In the genomic region with DNA sequence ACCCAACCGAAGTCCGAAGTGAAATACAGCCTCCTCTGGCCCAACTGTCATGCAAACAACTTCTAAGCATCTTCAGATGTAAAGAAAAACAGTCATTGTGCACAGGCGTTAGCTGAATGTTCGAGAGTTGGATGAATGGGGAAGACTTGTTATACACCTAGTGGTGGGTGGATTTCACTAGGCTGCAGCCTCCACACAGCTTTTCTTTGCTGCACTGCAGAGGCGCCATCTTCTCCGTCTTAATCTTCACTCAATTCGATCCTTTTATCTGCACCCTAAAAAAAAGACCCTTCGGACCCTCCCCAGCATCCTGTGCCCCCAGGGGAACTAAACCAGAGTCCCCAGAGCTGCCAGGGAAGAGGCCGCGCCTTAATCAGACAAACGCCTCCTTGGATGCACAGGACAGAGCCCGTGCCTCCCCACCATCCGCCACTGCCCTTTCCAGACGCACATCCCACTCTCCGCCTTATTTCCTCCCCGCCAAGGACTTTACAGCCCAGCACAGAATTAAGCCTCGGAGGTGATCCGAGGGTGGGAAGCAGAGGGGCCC, we compare ENCODE assay signal across 8 cellular contexts. TPM values are rescaled to one million over a fixed set of nuclear protein-coding genes. Genes with fewer than 3 reads are reported as not detected.
DNase-seq lines count a peak whose midpoint lies in the region; ATAC-seq, FAIRE-seq and TF ChIP-seq lines count a peak whose summit lies in the region.

No MANE protein-coding gene starts in this region.

- TF ChIP-seq POLR2A in A549 (IDR thresholded peaks at IDR 0.05; ENCODE audit: low read length), result no peak

- H3K4me1 Mint-ChIP-seq in activated CD4-positive, alpha-beta memory T cell treated with anti-CD3 and anti-CD28 coated beads for 36 hours (ENCODE audit: low read depth), result peaks cover 19% of the 10 kb centered on the region

- H3K4me3 ChIP-seq in A549 (peak overlapping the region; percentile 87), mononuclear cell (ENCODE audit: low read length) (peak overlapping the region; percentile 72)

- H3K27ac ChIP-seq in A549 (peak overlapping the region; percentile 92 to 96), epithelial cell of prostate (peak overlapping the region; percentile 73)

- H3K9me3 ChIP-seq in A549 (no peaks in the 10 kb centered on the region), mononuclear cell (ENCODE audit: low read depth, low read length) (no peaks in the 10 kb centered on the region)

- WGBS in A549 (ENCODE audit: missing lambda C conversion rate), result 2% methylated on average over 12 of the region's 18 CpGs

- POLR2A ChIA-PET in A549 (lab: Yijun Ruan, JAX), result interaction anchor here (0.6 to 1.8 kb wide), 2 partner anchors 26 to 29 kb away, joined by 3 to 8 read pairs; no protein-coding TSS in a partner anchor
- POLR2A ChIA-PET in activated CD4-positive, alpha-beta memory T cell treated with anti-CD3 and anti-CD28 coated beads for 36 hours (lab: Charles Lee), result no interaction called here

- CTCF ChIA-PET in A549 (lab: Yijun Ruan, JAX), result interaction anchor here (0.8 to 1.5 kb wide), 6 partner anchors 10 to 561 kb away, joined by 3 to 5 read pairs (median 4); no protein-coding TSS in a partner anchor
- CTCF ChIA-PET in activated CD4-positive, alpha-beta memory T cell treated with anti-CD3 and anti-CD28 coated beads for 36 hours (lab: Charles Lee), result interaction anchor here (1.3 to 2.3 kb wide), 6 partner anchors 12 to 273 kb away, joined by 3 to 9 read pairs (median 6); no protein-coding TSS in a partner anchor

- peak overlapping the region; percentile 78 for H3K27ac Mint-ChIP-seq in activated CD4-positive, alpha-beta memory T cell treated with anti-CD3 and anti-CD28 coated beads for 36 hours

- no peak for FAIRE-seq in A549 (lab: Jason Lieb, UNC)

- H3K9me3 Mint-ChIP-seq in activated CD4-positive, alpha-beta memory T cell treated with anti-CD3 and anti-CD28 coated beads for 36 hours, result no peaks in the 10 kb centered on the region

- no peak for TF ChIP-seq EP300 in A549 (IDR thresholded peaks at IDR 0.05)

- peak overlapping the region; percentile 65 for H3K4me2 ChIP-seq in A549

- no peaks in the 10 kb centered on the region for H3K27me3 ChIP-seq in mononuclear cell (ENCODE audit: insufficient read depth, low read length)

- peaks cover 45% of the 10 kb centered on the region for H3K4me1 ChIP-seq in A549
- H3K4me1 ChIP-seq in mononuclear cell (ENCODE audit: insufficient read depth, low read length), result peaks cover 36% of the 10 kb centered on the region

- peaks cover 2% of the 10 kb centered on the region for H3K27me3 Mint-ChIP-seq in activated CD4-positive, alpha-beta memory T cell treated with anti-CD3 and anti-CD28 coated beads for 36 hours

- peak overlapping the region; percentile 88 for H3K4me3 Mint-ChIP-seq in activated CD4-positive, alpha-beta memory T cell treated with anti-CD3 and anti-CD28 coated beads for 36 hours

- peak; percentile 17; the same call in 1 of the 3 replicates for TF ChIP-seq CTCF in A549 (IDR thresholded peaks at IDR 0.05)

- TF ChIP-seq RAD21 in A549 (conservative IDR thresholded peaks at IDR 0.05 in 1 of 2, IDR thresholded peaks at IDR 0.05 in 1 of 2), result peak in 1 of 2 experiments; percentile 23; a peak in 1 of 5 replicates

- H3K36me3 Mint-ChIP-seq in activated CD4-positive, alpha-beta memory T cell treated with anti-CD3 and anti-CD28 coated beads for 36 hours, result no peaks in the 10 kb centered on the region

- peak; percentile 63 to 82 for ATAC-seq in A549
- ATAC-seq in GM18511 (IDR thresholded peaks at IDR 0.05; ENCODE audit: unreplicated experiment), result peak; percentile 66
- ATAC-seq in HG03175 (IDR thresholded peaks at IDR 0.05; ENCODE audit: unreplicated experiment), result peak; percentile 69

- DNase-seq in A549 (ENCODE audit: low read depth in 1 of 2, low spot score in 1 of 2) (peak; percentile 43 to 69), NCI-H345 treated with DMSO at 0.1 percent for 48 hours (lab: John Stamatoyannopoulos, UW; ENCODE audit: unreplicated experiment) (peak; percentile 64), epithelial cell of prostate (ENCODE audit: low read depth, low spot score) (no peak)
- peak; percentile 59 for DNase-seq in activated CD4-positive, alpha-beta memory T cell treated with anti-CD3 and anti-CD28 coated beads for 36 hours
- peak; percentile 9 to 63 (median 47) for DNase-seq in stimulated activated naive CD4-positive, alpha-beta T cell (lab: John Stamatoyannopoulos, UW)

- intact Hi-C loops in activated CD4-positive, alpha-beta memory T cell treated with anti-CD3 and anti-CD28 coated beads for 36 hours (cut with micrococcal nuclease), result loop anchor here (1.0 to 10.0 kb wide), 3 partner anchors 98 to 562 kb away; a partner anchor contains a TSS

TF ChIP-seq in A549, 52 proteins besides CTCF, POLR2A, EP300 and RAD21:
- TF ChIP-seq HEYL (CRISPR knock-in tag; IDR thresholded peaks at IDR 0.05) (no peak), SMC3 (IDR thresholded peaks at IDR 0.05) (0 out of 3 replicates have a peak, but pooled peaks have one; percentile 7), MYC (IDR thresholded peaks at IDR 0.05; ENCODE audit: borderline replicate concordance, low read length) (no peak), RFX5 (IDR thresholded peaks at IDR 0.05) (no peak)
- TF ChIP-seq, protein P1, sequence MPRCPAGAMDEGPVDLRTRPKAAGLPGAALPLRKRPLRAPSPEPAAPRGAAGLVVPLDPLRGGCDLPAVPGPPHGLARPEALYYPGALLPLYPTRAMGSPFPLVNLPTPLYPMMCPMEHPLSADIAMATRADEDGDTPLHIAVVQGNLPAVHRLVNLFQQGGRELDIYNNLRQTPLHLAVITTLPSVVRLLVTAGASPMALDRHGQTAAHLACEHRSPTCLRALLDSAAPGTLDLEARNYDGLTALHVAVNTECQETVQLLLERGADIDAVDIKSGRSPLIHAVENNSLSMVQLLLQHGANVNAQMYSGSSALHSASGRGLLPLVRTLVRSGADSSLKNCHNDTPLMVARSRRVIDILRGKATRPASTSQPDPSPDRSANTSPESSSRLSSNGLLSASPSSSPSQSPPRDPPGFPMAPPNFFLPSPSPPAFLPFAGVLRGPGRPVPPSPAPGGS (IDR thresholded peaks at IDR 0.05), result no peak

RNA-seq across cellular contexts. Expression of a gene that starts 1.4 kb away (rescaled TPM):
- polyA plus RNA-seq in A549 (2011; rRNA removed) (526 and 565 TPM in 2 replicates), A549 (2017; fragmentation: RNase III; extraction: RNeasy Plus Mini Kit Qiagen cat#74134 plus additional on column Dnase treatment) (310 to 587 TPM (median 540 TPM) in 3 replicates)
- polyA plus RNA-seq in A549 (2012; cell fraction: cytosol; rRNA removed), result 222 and 228 TPM in 2 replicates
- polyA plus RNA-seq in A549 (2012; cell fraction: nucleus; rRNA removed), result 309 and 351 TPM in 2 replicates
- 398 and 486 TPM in 2 replicates for polyA minus RNA-seq in A549 (2011; rRNA and poly(A)+ RNA removed)
- total RNA-seq in activated CD4-positive, alpha-beta memory T cell treated with anti-CD3 and anti-CD28 coated beads for 36 hours, result 10 to 100 TPM; 46.3 to 47.1 TPM
- 69.2 TPM for total RNA-seq in mononuclear cell
